ENCODE assay signal across 1 cellular context in genomic region chr19:36114763-36115452, GRCh38.
A peak's percentile ranks its signal among the peaks of the same experiment; 100 is the strongest.
TF ChIP-seq lines count a peak whose summit lies in the region.

Gene POLR2I, minus strand, starts transcription at chr19:36114875. Its CDS starts 19 bp downstream, at chr19:36114856.

TF ChIP-seq in GM12878, 131 proteins besides CTCF, POLR2A, EP300 and RAD21 (continued from another document and continues in another):
- TF ChIP-seq ZNF687 (IDR thresholded peaks at IDR 0.05) (peak; percentile 91), MTA2 (IDR thresholded peaks at IDR 0.05; ENCODE audit: low read depth) (no peak), ZBTB40 (IDR thresholded peaks at IDR 0.05; ENCODE audit: borderline replicate concordance) (peak; percentile 35; the same call in 1 of the 2 replicates), HCFC1 (IDR thresholded peaks at IDR 0.05; ENCODE audit: low read length) (peak; percentile 74), SIX5 (IDR thresholded peaks at IDR 0.05; ENCODE audit: low read depth, low read length, severe bottlenecking) (peak; percentile 27), BMI1 (IDR thresholded peaks at IDR 0.05; ENCODE audit: borderline replicate concordance) (peak; percentile 19; the same call in 1 of the 2 replicates), PAX5 (IDR thresholded peaks at IDR 0.05; ENCODE audit: borderline replicate concordance, low read depth, low read length) (no peak), FOXM1 (IDR thresholded peaks at IDR 0.05; ENCODE audit: low read depth, low read length) (no peak), YBX1 (IDR thresholded peaks at IDR 0.05) (no peak), CREB1 (IDR thresholded peaks at IDR 0.05; ENCODE audit: low read depth) (peak; percentile 63; the same call in 1 of the 2 replicates), GATAD2B (conservative IDR thresholded peaks at IDR 0.05; ENCODE audit: low read depth) (0 out of 2 replicates have a peak, but pooled peaks have one; percentile 17), WRNIP1 (IDR thresholded peaks at IDR 0.05; ENCODE audit: borderline replicate concordance, low read depth, low read length) (no peak), SPI1 (IDR thresholded peaks at IDR 0.05; ENCODE audit: borderline replicate concordance, insufficient read depth, low read depth, low read length) (no peak), SUZ12 (IDR thresholded peaks at IDR 0.05; ENCODE audit: unreplicated experiment) (no peak), IKZF1 (conservative IDR thresholded peaks at IDR 0.05) (peak; percentile 85), DPF2 (IDR thresholded peaks at IDR 0.05) (no peak), POU2F2 (IDR thresholded peaks at IDR 0.05; ENCODE audit: borderline replicate concordance, low read depth, low read length) (no peak; the same call in 2 of the 3 replicates), SMARCA5 (IDR thresholded peaks at IDR 0.05) (peak; percentile 75), BRCA1 (IDR thresholded peaks at IDR 0.05; ENCODE audit: low read depth, low read length) (no peak), CHD4 (IDR thresholded peaks at IDR 0.05) (no peak), NKRF (conservative IDR thresholded peaks at IDR 0.05) (peak; percentile 91), SREBF2 (IDR thresholded peaks at IDR 0.05; ENCODE audit: low read length) (peak; percentile 74; the same call in 1 of the 2 replicates), SUPT20H (IDR thresholded peaks at IDR 0.05; ENCODE audit: borderline replicate concordance, control insufficient read depth, low read depth, low read length) (no peak), ZNF24 (IDR thresholded peaks at IDR 0.05) (no peak), MXI1 (IDR thresholded peaks at IDR 0.05; ENCODE audit: low read depth, low read length) (peak; percentile 99), ZNF622 (IDR thresholded peaks at IDR 0.05) (no peak), PML (IDR thresholded peaks at IDR 0.05; ENCODE audit: low read length) (peak; percentile 78; the same call in 1 of the 2 replicates), BCL11A (IDR thresholded peaks at IDR 0.05; ENCODE audit: low read depth, low read length) (no peak), BCLAF1 (IDR thresholded peaks at IDR 0.05) (no peak), NRF1 (conservative IDR thresholded peaks at IDR 0.05; ENCODE audit: low read depth, low read length) (peak; percentile 91), ZNF207 (IDR thresholded peaks at IDR 0.05; ENCODE audit: borderline replicate concordance) (peak; percentile 92), MEF2A (IDR thresholded peaks at IDR 0.05; ENCODE audit: insufficient read depth, low read depth, low read length) (no peak), FOS (IDR thresholded peaks at IDR 0.05; ENCODE audit: borderline replicate concordance, extremely low read depth, insufficient read length) (peak; percentile 64), SP1 (IDR thresholded peaks at IDR 0.05; ENCODE audit: low read depth, low read length) (peak; percentile 96), ZZZ3 (IDR thresholded peaks at IDR 0.05; ENCODE audit: control insufficient read depth, insufficient read length, low read depth) (no peak), EED (IDR thresholded peaks at IDR 0.05; ENCODE audit: low read depth) (0 out of 2 replicates have a peak, but pooled peaks have one; percentile 42), PRDM15 (CRISPR knock-in tag; IDR thresholded peaks at IDR 0.05) (no peak), USF1 (IDR thresholded peaks at IDR 0.05; ENCODE audit: borderline replicate concordance, extremely low read length, insufficient read depth, low read depth, low read length) (peak; percentile 78), ZSCAN29 (IDR thresholded peaks at IDR 0.05) (peak; percentile 58; the same call in 1 of the 2 replicates), CBFB (IDR thresholded peaks at IDR 0.05; ENCODE audit: low read depth) (peak; percentile 93), MYB (IDR thresholded peaks at IDR 0.05; ENCODE audit: borderline replicate concordance, low read depth, low read length) (no peak), EGR1 (IDR thresholded peaks at IDR 0.05; ENCODE audit: borderline replicate concordance in 1 of 2, low read depth in 2 of 2, low read length in 2 of 2) (0 out of 3 replicates have a peak, but pooled peaks of 1 of the 2 experiments have one; percentile 21), IRF3 (IDR thresholded peaks at IDR 0.05) (peak; percentile 81), SIN3A (IDR thresholded peaks at IDR 0.05; ENCODE audit: low read depth, low read length) (peak; percentile 95), SMAD1 (IDR thresholded peaks at IDR 0.05; ENCODE audit: low read depth, partially characterized antibody) (no peak)
